ENCODE assay signal across 8 cellular contexts in genomic region chr6:28280595-28281287, GRCh38. TPM values are rescaled to one million over a fixed set of nuclear protein-coding genes. Genes with fewer than 3 reads are reported as not detected.
DNase-seq lines count a peak whose midpoint lies in the region; ATAC-seq and TF ChIP-seq lines count a peak whose summit lies in the region.

No MANE protein-coding gene starts in this region.

- H3K27me3 ChIP-seq in H7 (ENCODE audit: control insufficient read depth, insufficient read depth, low read length) = no peaks in the 10 kb centered on the region; the same call in 1 of the 2 replicates
- no peaks in the 10 kb centered on the region for H3K27me3 ChIP-seq in gastrocnemius medialis

- TF ChIP-seq CTCF in gastrocnemius medialis (IDR thresholded peaks at IDR 0.05 in 4 of 5, conservative IDR thresholded peaks at IDR 0.05 in 1 of 5) = no peak

- intact Hi-C loops in gastrocnemius medialis (cut with DNase I; ENCODE audit: low total_unique reads) = loop anchor here (5.0 kb wide), 1 partner anchor 57 kb away; the partner anchor contains the start of gene ZSCAN31

- H3K36me3 ChIP-seq in H7 (replicated peaks; ENCODE audit: control insufficient read depth, insufficient read depth, low read length) = peaks cover 9% of the 10 kb centered on the region
- H3K36me3 ChIP-seq in gastrocnemius medialis = peaks cover 0 to 41% of the 10 kb centered on the region in 2 donors

- H3K4me3 ChIP-seq in H7 (ENCODE audit: insufficient read depth, low read depth, low read length) (peak overlapping the region; percentile 75), gastrocnemius medialis (peak overlapping the region; percentile 60 to 83 (median 73))

- no peak for TF ChIP-seq POLR2A in gastrocnemius medialis (IDR thresholded peaks at IDR 0.05)

- DNase-seq in H7 (no peak), fibroblast of peridontal ligament (ENCODE audit: extremely low read depth) (peak; percentile 3), gastrocnemius medialis (no peak), CD1c-positive myeloid dendritic cell (ENCODE audit: extremely low spot score) (no peak), cortex of kidney (lab: John Stamatoyannopoulos, UW) (no peak)

- H3K4me1 ChIP-seq in gastrocnemius medialis = peaks cover 9 to 12% of the 10 kb centered on the region in 2 donors

- peak overlapping the region in 1 of 4 donors; percentile 47 for H3K27ac ChIP-seq in gastrocnemius medialis

- in situ Hi-C loops in gastrocnemius medialis (cut with MboI; ENCODE audit: low sequenced_read_pairs in 4 of 4) = no loop called here

- no peaks in the 10 kb centered on the region for H3K9me3 ChIP-seq in gastrocnemius medialis

- ATAC-seq in SK-N-SH treated with all-trans-retinoic acid at 6 μM for 48 hours (peak; percentile 3; the same call in 1 of the 3 replicates), gastrocnemius medialis (no peak), HG03442 (IDR thresholded peaks at IDR 0.05; ENCODE audit: unreplicated experiment) (no peak), GM21423 (IDR thresholded peaks at IDR 0.05; ENCODE audit: unreplicated experiment) (no peak)

TF ChIP-seq in SK-N-SH treated with all-trans-retinoic acid at 6 μM for 48 hours, 23 proteins besides CTCF, POLR2A, EP300 and RAD21:
- no peak for TF ChIP-seq BACH2 (CRISPR knock-in tag; IDR thresholded peaks at IDR 0.05; ENCODE audit: borderline replicate concordance)
- no peak for TF ChIP-seq ESRRG (CRISPR knock-in tag; IDR thresholded peaks at IDR 0.05)
- no peak for TF ChIP-seq CREB5 (CRISPR knock-in tag; IDR thresholded peaks at IDR 0.05; ENCODE audit: low read depth)
- TF ChIP-seq ZFP30 (CRISPR knock-in tag; IDR thresholded peaks at IDR 0.05) = no peak
- no peak for TF ChIP-seq PATZ1 (CRISPR knock-in tag; IDR thresholded peaks at IDR 0.05; ENCODE audit: borderline replicate concordance)
- TF ChIP-seq ARNTL (CRISPR knock-in tag; IDR thresholded peaks at IDR 0.05; ENCODE audit: borderline replicate concordance, low read depth) = no peak
- no peak for TF ChIP-seq CSDC2 (CRISPR knock-in tag; IDR thresholded peaks at IDR 0.05)
- TF ChIP-seq GLIS3 (CRISPR knock-in tag; IDR thresholded peaks at IDR 0.05) = no peak
- no peak for TF ChIP-seq PPARA (CRISPR knock-in tag; IDR thresholded peaks at IDR 0.05; ENCODE audit: borderline replicate concordance)
- no peak for TF ChIP-seq ZC3H10 (CRISPR knock-in tag; IDR thresholded peaks at IDR 0.05)
- TF ChIP-seq SNAI2 (CRISPR knock-in tag; IDR thresholded peaks at IDR 0.05) = no peak
- no peak for TF ChIP-seq TCF4 (CRISPR knock-in tag; IDR thresholded peaks at IDR 0.05; ENCODE audit: borderline replicate concordance)
- no peak for TF ChIP-seq ZNF8 (CRISPR knock-in tag; IDR thresholded peaks at IDR 0.05)
- TF ChIP-seq ZNF70 (CRISPR knock-in tag; IDR thresholded peaks at IDR 0.05) = no peak
- TF ChIP-seq POU6F1 (CRISPR knock-in tag; IDR thresholded peaks at IDR 0.05; ENCODE audit: borderline replicate concordance, low read depth) = no peak
- no peak for TF ChIP-seq ZFP3 (CRISPR knock-in tag; IDR thresholded peaks at IDR 0.05)
- TF ChIP-seq OSR1 (CRISPR knock-in tag; IDR thresholded peaks at IDR 0.05) = no peak
- no peak for TF ChIP-seq CSRNP3 (CRISPR knock-in tag; IDR thresholded peaks at IDR 0.05)
TF ChIP-seq in SK-N-SH treated with all-trans-retinoic acid at 6 μM for 48 hours: peak in this region for 0.

RNA-seq across cellular contexts. Expression of gene PGBD1, which starts 0.6 kb away (rescaled TPM):
- total RNA-seq in H7 (2014; rRNA removed; shearing (Covaris generic)) = 6.3 and 6.8 TPM in 2 replicates
- total RNA-seq in gastrocnemius medialis = 1 to 10 TPM in 3 of 4 donors, under 1 TPM in 1; 0.80 to 2.8 (median 1.5) TPM

RNA-seq across cellular contexts. Expression of gene ZSCAN26, which starts 13.8 kb away (rescaled TPM):
- 11.0 and 14.8 TPM in 2 replicates for total RNA-seq in H7 (2014; rRNA removed; shearing (Covaris generic))
- 10 to 100 TPM in 2 of 4 donors, 1 to 10 TPM in 2; 7.3 to 13.4 (median 9.8) TPM for total RNA-seq in gastrocnemius medialis

RNA-seq across cellular contexts. Expression of gene NKAPL, which starts 21.6 kb away (rescaled TPM):
- total RNA-seq in H7 (2014; rRNA removed; shearing (Covaris generic)) = not detected in 2 replicates
- 10 to 100 TPM in 1 of 4 donors, 1 to 10 TPM in 3; 1.5 to 10.1 (median 5.6) TPM for total RNA-seq in gastrocnemius medialis

RNA-seq across cellular contexts. Expression of gene ZKSCAN4, which starts 28.7 kb away (rescaled TPM):
- 5.6 and 6.7 TPM in 2 replicates for total RNA-seq in H7 (2014; rRNA removed; shearing (Covaris generic))
- 1 to 10 TPM in 3 of 4 donors, under 1 TPM in 1; 0.82 to 3.3 (median 1.1) TPM for total RNA-seq in gastrocnemius medialis

RNA-seq across cellular contexts. Expression of gene ZSCAN31, which starts 55.2 kb away (rescaled TPM):
- total RNA-seq in H7 (2014; rRNA removed; shearing (Covaris generic)) = 5.6 and 5.8 TPM in 2 replicates
- total RNA-seq in gastrocnemius medialis = 10 to 100 TPM in 2 of 4 donors, 1 to 10 TPM in 2; 2.4 to 14.1 (median 7.5) TPM
